13 cellular contexts compared by ENCODE assay signal in genomic region chr10:13949844-13950542, GRCh38.
DNase-seq lines count a peak whose midpoint lies in the region; ATAC-seq and TF ChIP-seq lines count a peak whose summit lies in the region.
"Had no signal": no experiment of that assay in that cellular context is flagged by ENCODE, and none has a peak within 500 bp of the region (broad histone marks: within the 10 kb centered on the region; RNA-seq: fewer than 3 reads in every experiment).

No MANE protein-coding gene starts in this region.

- POLR2A ChIA-PET in BJ (lab: Charles Lee) = no interaction called here

- no peak for TF ChIP-seq POLR2A in uterus (IDR thresholded peaks at IDR 0.05)

- H3K27me3 ChIP-seq in BJ (ENCODE audit: control insufficient read depth, insufficient read depth, low read length) = no peaks in the 10 kb centered on the region
- no peaks in the 10 kb centered on the region for H3K27me3 ChIP-seq in SJSA1 (replicated peaks)
- H3K27me3 ChIP-seq in osteoblast (ENCODE audit: insufficient read depth, low read length) = no peaks in the 10 kb centered on the region
- no peaks in the 10 kb centered on the region for H3K27me3 ChIP-seq in uterus

- no peak overlapping the region for H3K4me3 Mint-ChIP-seq in effector memory CD8-positive, alpha-beta T cell
- H3K4me3 Mint-ChIP-seq: CD8-positive, alpha-beta T cell had no signal

- H2AFZ ChIP-seq in osteoblast (ENCODE audit: low read length) = no peak overlapping the region

- ATAC-seq in effector memory CD8-positive, alpha-beta T cell (replicated peaks) = no peak
- ATAC-seq: CD8-positive, alpha-beta T cell had no signal

- no peaks in the 10 kb centered on the region for H3K79me2 ChIP-seq in osteoblast (ENCODE audit: insufficient read depth, low read length)

- H3K27me3 Mint-ChIP-seq in effector memory CD8-positive, alpha-beta T cell = peaks cover 7 to 9% of the 10 kb centered on the region in 2 donors

- CTCF ChIA-PET in BJ (lab: Yijun Ruan, JAX) = interaction anchor here (1.1 kb wide), 1 partner anchor 11 kb away, joined by 3 read pairs; no protein-coding TSS in a partner anchor

- H3K4me1 Mint-ChIP-seq in effector memory CD8-positive, alpha-beta T cell (ENCODE audit: low read depth in 2 of 2) = no peaks in the 10 kb centered on the region

- peak; percentile 91 for DNase-seq in BJ (ENCODE audit: low read depth)
- DNase-seq in SJSA1 (ENCODE audit: low read depth in 1 of 2, low spot score in 2 of 2) = peak in 1 of 2 experiments; percentile 41
- peak; percentile 90 for DNase-seq in fibroblast of peridontal ligament (ENCODE audit: extremely low read depth)
- peak; percentile 81 for DNase-seq in osteoblast (ENCODE audit: insufficient read length, low spot score, missing footprints)
- DNase-seq in effector memory CD8-positive, alpha-beta T cell = no peak
- no peak for DNase-seq in activated effector memory CD4-positive, alpha-beta T cell treated with anti-CD3 and anti-CD28 coated beads, Interleukin-2, amount 50 U/mL, for 16 hours
- no peak for DNase-seq in activated CD8-positive, alpha-beta memory T cell treated with anti-CD3 and anti-CD28 coated beads, Interleukin-2, amount 50 U/mL, for 4 hours
- no peak for DNase-seq in uterus
- DNase-seq: activated CD4-positive, CD25-positive, alpha-beta regulatory T cell treated with anti-CD3 and anti-CD28 coated beads, Interleukin-2, amount 50 U/mL, for 72 hours; activated gamma-delta T cell treated with Interleukin-2 at 50 U/mL for 16 hours; CD8-positive, alpha-beta T cell; NCI-H2029; RPMI8226 had no signal

- no peaks in the 10 kb centered on the region for H3K36me3 ChIP-seq in BJ (ENCODE audit: control insufficient read depth, insufficient read depth, low read length)
- H3K36me3 ChIP-seq in SJSA1 = no peaks in the 10 kb centered on the region
- no peaks in the 10 kb centered on the region for H3K36me3 ChIP-seq in osteoblast (ENCODE audit: insufficient read depth, low read length)
- no peaks in the 10 kb centered on the region for H3K36me3 ChIP-seq in uterus

- H3K4me3 ChIP-seq in BJ (ENCODE audit: low read depth, low read length) (no peak overlapping the region), SJSA1 (no peak overlapping the region), osteoblast (ENCODE audit: insufficient read depth, low read length) (no peak overlapping the region), uterus (no peak overlapping the region)

- no peaks in the 10 kb centered on the region for H4K20me1 ChIP-seq in osteoblast (ENCODE audit: insufficient read depth, low read length)

- H3K36me3 Mint-ChIP-seq in effector memory CD8-positive, alpha-beta T cell (ENCODE audit: insufficient read depth) = no peaks in the 10 kb centered on the region
- H3K36me3 Mint-ChIP-seq: CD8-positive, alpha-beta T cell had no signal

- H3K27ac ChIP-seq in SJSA1 (peak overlapping the region; percentile 58), osteoblast (ENCODE audit: low read depth, low read length) (peak overlapping the region; percentile 89), uterus (peak overlapping the region in 1 of 2 donors; percentile 15)

- intact Hi-C loops in uterus (cut with DNase I; ENCODE audit: low total_unique reads) = no loop called here

- TF ChIP-seq CTCF in BJ (IDR thresholded peaks at IDR 0.05; ENCODE audit: insufficient read depth, low read depth, low read length) (no peak), osteoblast (IDR thresholded peaks at IDR 0.05; ENCODE audit: extremely low read depth, low read depth, low read length) (peak; percentile 8), uterus (IDR thresholded peaks at IDR 0.05) (no peak)

- peak overlapping the region; percentile 55 for H3K4me2 ChIP-seq in osteoblast (ENCODE audit: insufficient read depth, low read length)

- no peak overlapping the region for H3K27ac Mint-ChIP-seq in effector memory CD8-positive, alpha-beta T cell
- H3K27ac Mint-ChIP-seq: CD8-positive, alpha-beta T cell had no signal

- peaks cover 23% of the 10 kb centered on the region for H3K4me1 ChIP-seq in SJSA1 (replicated peaks)
- peaks cover 22% of the 10 kb centered on the region for H3K4me1 ChIP-seq in osteoblast (ENCODE audit: insufficient read depth, low read length)
- H3K4me1 ChIP-seq in uterus = peaks cover 0 to 3% of the 10 kb centered on the region in 2 donors

- H3K9me3 ChIP-seq in SJSA1 (replicated peaks) (no peaks in the 10 kb centered on the region; the same call in 1 of the 2 replicates), osteoblast (ENCODE audit: low read depth, low read length) (no peaks in the 10 kb centered on the region), uterus (no peaks in the 10 kb centered on the region)

- no peaks in the 10 kb centered on the region for H3K9me3 Mint-ChIP-seq in effector memory CD8-positive, alpha-beta T cell

Comparison
In these comparisons a context has a peak if more than half of its experiments do, and no peak if none do; other contexts are left out.
1. DNase-seq: peak in BJ (single experiment), fibroblast of peridontal ligament (single experiment) and osteoblast (single experiment); none in effector memory CD8-positive, alpha-beta T cell (0 of 3), activated effector memory CD4-positive, alpha-beta T cell treated with anti-CD3 and anti-CD28 coated beads, Interleukin-2, amount 50 U/mL, for 16 hours (single experiment), activated CD8-positive, alpha-beta memory T cell treated with anti-CD3 and anti-CD28 coated beads, Interleukin-2, amount 50 U/mL, for 4 hours (single experiment) and uterus (0 of 2).